In the genomic region with DNA sequence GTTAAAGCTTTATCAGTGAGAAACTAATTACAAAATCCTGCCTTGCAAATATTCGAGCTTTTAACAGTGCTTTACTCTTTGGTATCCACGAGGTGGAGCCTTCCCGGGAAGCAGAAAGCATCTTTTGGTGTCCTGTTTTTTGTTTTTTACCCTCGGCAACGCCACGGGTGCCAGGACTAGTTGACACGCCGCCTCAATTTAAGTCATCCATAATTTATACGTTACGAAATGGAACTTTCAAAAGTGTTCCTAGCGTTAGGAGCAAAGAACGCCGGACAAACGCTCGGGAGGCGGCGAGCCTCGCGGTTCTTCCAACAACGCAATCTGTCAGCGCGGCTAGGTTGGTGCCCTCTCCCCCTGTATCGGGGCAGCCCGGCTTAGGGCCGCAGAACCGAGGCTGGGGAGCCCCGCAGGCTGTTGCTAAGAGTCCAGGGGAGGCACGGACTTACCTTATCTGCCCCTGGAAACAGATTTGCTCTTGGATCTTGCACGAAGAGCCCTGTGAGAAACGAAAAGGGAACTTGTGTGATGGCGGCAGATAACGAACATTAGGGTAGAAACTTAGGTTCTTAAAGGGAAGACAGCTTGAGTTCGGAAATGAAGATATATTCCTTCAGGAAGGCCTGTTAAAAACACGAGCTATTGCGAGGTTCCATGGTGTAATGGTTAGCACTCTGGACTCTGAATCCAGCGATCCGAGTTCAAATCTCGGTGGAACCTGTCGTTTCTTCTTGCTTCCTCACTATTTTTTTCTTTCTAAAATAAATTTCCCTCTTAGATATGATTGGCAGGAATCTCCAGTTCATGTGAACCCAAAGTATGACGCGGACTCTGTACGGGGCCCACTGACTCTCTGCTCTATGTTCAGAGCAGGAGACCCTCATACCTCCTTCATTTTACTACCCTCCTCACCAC, we compare ENCODE assay signal across 8 cellular contexts. TPM values are rescaled to one million over a fixed set of nuclear protein-coding genes. Genes with fewer than 3 reads are reported as not detected.
DNase-seq lines count a peak whose midpoint lies in the region; ATAC-seq and TF ChIP-seq lines count a peak whose summit lies in the region.

No MANE protein-coding gene starts in this region.

- H3K27ac ChIP-seq in ACC112 (ENCODE audit: low read depth, low read length) (peak overlapping the region; percentile 57), dorsolateral prefrontal cortex (peak overlapping the region; percentile 52 to 97 (median 90)), liver (ENCODE audit: low read depth in 1 of 2, low read length in 2 of 2) (peak overlapping the region; percentile 45 to 70)

- peaks cover 0 to 2% (median 0%) of the 10 kb centered on the region in 4 donors for H3K9me3 ChIP-seq in liver (ENCODE audit: control insufficient read depth in 4 of 4, low read length in 3 of 4)

- TF ChIP-seq CTCF in dorsolateral prefrontal cortex (IDR thresholded peaks at IDR 0.05 in 54 of 56, conservative IDR thresholded peaks at IDR 0.05 in 2 of 56; ENCODE audit: low read depth in 1 of 56, partially characterized antibody in 56 of 56) (peak; percentile 51 to 78 (median 70)), liver (IDR thresholded peaks at IDR 0.05; ENCODE audit: low read depth, low read length, missing input control) (peak; percentile 57)

- TF ChIP-seq RAD21 in liver (IDR thresholded peaks at IDR 0.05) = peak; percentile 73 to 81

- H3K4me1 ChIP-seq in ACC112 (ENCODE audit: control insufficient read depth, insufficient read depth, low read length, unreplicated experiment) (no peaks in the 10 kb centered on the region), liver (ENCODE audit: control insufficient read depth in 4 of 4, insufficient read depth in 4 of 4, low read length in 3 of 4) (peaks cover 0 to 14% (median 6%) of the 10 kb centered on the region in 4 donors)

- H3K36me3 ChIP-seq in ACC112 (ENCODE audit: insufficient read depth, low read length) (no peaks in the 10 kb centered on the region), liver (ENCODE audit: control insufficient read depth in 4 of 4, insufficient read depth in 3 of 4, low read depth in 1 of 4, low read length in 3 of 4) (no peaks in the 10 kb centered on the region)

- peak overlapping the region; percentile 26 to 84 for H3K9ac ChIP-seq in liver (ENCODE audit: low read depth in 1 of 2, low read length in 2 of 2)

- intact Hi-C loops in dorsolateral prefrontal cortex (cut with DNase I) = loop anchor here (2.0 to 10.0 kb wide), 6 partner anchors 40 to 378 kb away; a partner anchor contains a TSS

- DNase-seq in NCI-H460 (ENCODE audit: extremely low read depth, low read depth) = peak; percentile 78
- DNase-seq in activated CD4-positive, alpha-beta T cell treated with anti-CD3 and anti-CD28 coated beads for 48 hours = peak; percentile 81
- DNase-seq in dorsolateral prefrontal cortex = peak in 8 of 10 donors; percentile 43 to 69 (median 58)
- DNase-seq in stimulated activated CD4-positive, alpha-beta T cell treated with anti-CD3 and anti-CD28 coated beads, Interleukin-4, amount 100 ng/mL, for 1 hour = peak; percentile 55

- H3K4me3 ChIP-seq in ACC112 (ENCODE audit: low read depth, low read length) (peak overlapping the region; percentile 93), dorsolateral prefrontal cortex (peak overlapping the region; percentile 61 to 97 (median 83)), liver (ENCODE audit: low read depth in 1 of 3, low read length in 3 of 3) (peak overlapping the region; percentile 52 to 94 (median 93))

- no peaks in the 10 kb centered on the region for H3K79me2 ChIP-seq in ACC112 (ENCODE audit: control insufficient read depth, insufficient read depth, low read length, unreplicated experiment)

- WGBS in liver = 2% methylated on average over 42 of the region's 42 CpGs

- peak; percentile 82 for ATAC-seq in GM18511 (IDR thresholded peaks at IDR 0.05; ENCODE audit: unreplicated experiment)
- ATAC-seq in HG03159 (IDR thresholded peaks at IDR 0.05; ENCODE audit: unreplicated experiment) = peak; percentile 65

- peaks cover 32% of the 10 kb centered on the region for H3K27me3 ChIP-seq in ACC112 (ENCODE audit: insufficient read depth, low read length)
- H3K27me3 ChIP-seq in dorsolateral prefrontal cortex = peaks cover 0 to 23% (median 9%) of the 10 kb centered on the region in 45 donors
- peaks cover 0 to 6% (median 4%) of the 10 kb centered on the region in 4 donors for H3K27me3 ChIP-seq in liver (ENCODE audit: control insufficient read depth in 4 of 4, insufficient read depth in 4 of 4, low read length in 3 of 4)

- H2AFZ ChIP-seq in ACC112 (ENCODE audit: low read length, unreplicated experiment) = peak overlapping the region; percentile 93

TF ChIP-seq in liver, 16 proteins besides CTCF, POLR2A, EP300 and RAD21:
- no peak for TF ChIP-seq JUND (IDR thresholded peaks at IDR 0.05)
- TF ChIP-seq EGR1 (IDR thresholded peaks at IDR 0.05; ENCODE audit: low read depth in 2 of 2) = no peak
- TF ChIP-seq SP1 (IDR thresholded peaks at IDR 0.05) = no peak
- TF ChIP-seq, protein P1, sequence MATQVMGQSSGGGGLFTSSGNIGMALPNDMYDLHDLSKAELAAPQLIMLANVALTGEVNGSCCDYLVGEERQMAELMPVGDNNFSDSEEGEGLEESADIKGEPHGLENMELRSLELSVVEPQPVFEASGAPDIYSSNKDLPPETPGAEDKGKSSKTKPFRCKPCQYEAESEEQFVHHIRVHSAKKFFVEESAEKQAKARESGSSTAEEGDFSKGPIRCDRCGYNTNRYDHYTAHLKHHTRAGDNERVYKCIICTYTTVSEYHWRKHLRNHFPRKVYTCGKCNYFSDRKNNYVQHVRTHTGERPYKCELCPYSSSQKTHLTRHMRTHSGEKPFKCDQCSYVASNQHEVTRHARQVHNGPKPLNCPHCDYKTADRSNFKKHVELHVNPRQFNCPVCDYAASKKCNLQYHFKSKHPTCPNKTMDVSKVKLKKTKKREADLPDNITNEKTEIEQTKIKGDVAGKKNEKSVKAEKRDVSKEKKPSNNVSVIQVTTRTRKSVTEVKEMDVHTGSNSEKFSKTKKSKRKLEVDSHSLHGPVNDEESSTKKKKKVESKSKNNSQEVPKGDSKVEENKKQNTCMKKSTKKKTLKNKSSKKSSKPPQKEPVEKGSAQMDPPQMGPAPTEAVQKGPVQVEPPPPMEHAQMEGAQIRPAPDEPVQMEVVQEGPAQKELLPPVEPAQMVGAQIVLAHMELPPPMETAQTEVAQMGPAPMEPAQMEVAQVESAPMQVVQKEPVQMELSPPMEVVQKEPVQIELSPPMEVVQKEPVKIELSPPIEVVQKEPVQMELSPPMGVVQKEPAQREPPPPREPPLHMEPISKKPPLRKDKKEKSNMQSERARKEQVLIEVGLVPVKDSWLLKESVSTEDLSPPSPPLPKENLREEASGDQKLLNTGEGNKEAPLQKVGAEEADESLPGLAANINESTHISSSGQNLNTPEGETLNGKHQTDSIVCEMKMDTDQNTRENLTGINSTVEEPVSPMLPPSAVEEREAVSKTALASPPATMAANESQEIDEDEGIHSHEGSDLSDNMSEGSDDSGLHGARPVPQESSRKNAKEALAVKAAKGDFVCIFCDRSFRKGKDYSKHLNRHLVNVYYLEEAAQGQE (IDR thresholded peaks at IDR 0.05) = no peak
- TF ChIP-seq FOXA2 (IDR thresholded peaks at IDR 0.05) = no peak
- TF ChIP-seq HNF4G (IDR thresholded peaks at IDR 0.05) = no peak
- TF ChIP-seq ATF3 (IDR thresholded peaks at IDR 0.05) = peak; percentile 99
- no peak for TF ChIP-seq NR2F2 (IDR thresholded peaks at IDR 0.05)
- TF ChIP-seq ZBTB33 (IDR thresholded peaks at IDR 0.05) = no peak
- TF ChIP-seq YY1 (IDR thresholded peaks at IDR 0.05) = peak; percentile 77
- peak; percentile 1 for TF ChIP-seq MAX (IDR thresholded peaks at IDR 0.05)
- peak in 1 of 2 donors; percentile 11 for TF ChIP-seq GABPA (IDR thresholded peaks at IDR 0.05 in 1 of 2, conservative IDR thresholded peaks at IDR 0.05 in 1 of 2)
- no peak for TF ChIP-seq FOXA1 (IDR thresholded peaks at IDR 0.05)
- no peak for TF ChIP-seq RXRA (IDR thresholded peaks at IDR 0.05)
- TF ChIP-seq HNF4A (conservative IDR thresholded peaks at IDR 0.05) = peak; percentile 48 to 61
- TF ChIP-seq TAF1 (conservative IDR thresholded peaks at IDR 0.05) = no peak

RNA-seq across cellular contexts. Expression of gene ZNF184, which starts 46.2 kb away (rescaled TPM):
- 10.9 and 15.3 TPM in 2 replicates for total RNA-seq in NCI-H460 (2014; rRNA removed; shearing (Covaris generic))
- polyA plus RNA-seq in NCI-H460 (2014; cell fraction: nucleus; rRNA removed) = 3.7 and 4.7 TPM in 2 replicates
- total RNA-seq in dorsolateral prefrontal cortex (10 to 100 TPM; 11.0 to 38.3 (median 22.4) TPM), liver (1 to 10 TPM; 2.3 to 4.4 TPM)
- under 1 TPM; 0.80 to 0.89 TPM for polyA plus RNA-seq in liver

Comparison
In these comparisons a context has a peak if more than half of its experiments do, and no peak if none do; other contexts are left out.
1. Peak in every context shown above with its lines: DNase-seq, ATAC-seq, H3K4me3 ChIP-seq and H3K27ac ChIP-seq.